Comparison of ENCODE assay signal across 13 cellular contexts in the genomic region with DNA sequence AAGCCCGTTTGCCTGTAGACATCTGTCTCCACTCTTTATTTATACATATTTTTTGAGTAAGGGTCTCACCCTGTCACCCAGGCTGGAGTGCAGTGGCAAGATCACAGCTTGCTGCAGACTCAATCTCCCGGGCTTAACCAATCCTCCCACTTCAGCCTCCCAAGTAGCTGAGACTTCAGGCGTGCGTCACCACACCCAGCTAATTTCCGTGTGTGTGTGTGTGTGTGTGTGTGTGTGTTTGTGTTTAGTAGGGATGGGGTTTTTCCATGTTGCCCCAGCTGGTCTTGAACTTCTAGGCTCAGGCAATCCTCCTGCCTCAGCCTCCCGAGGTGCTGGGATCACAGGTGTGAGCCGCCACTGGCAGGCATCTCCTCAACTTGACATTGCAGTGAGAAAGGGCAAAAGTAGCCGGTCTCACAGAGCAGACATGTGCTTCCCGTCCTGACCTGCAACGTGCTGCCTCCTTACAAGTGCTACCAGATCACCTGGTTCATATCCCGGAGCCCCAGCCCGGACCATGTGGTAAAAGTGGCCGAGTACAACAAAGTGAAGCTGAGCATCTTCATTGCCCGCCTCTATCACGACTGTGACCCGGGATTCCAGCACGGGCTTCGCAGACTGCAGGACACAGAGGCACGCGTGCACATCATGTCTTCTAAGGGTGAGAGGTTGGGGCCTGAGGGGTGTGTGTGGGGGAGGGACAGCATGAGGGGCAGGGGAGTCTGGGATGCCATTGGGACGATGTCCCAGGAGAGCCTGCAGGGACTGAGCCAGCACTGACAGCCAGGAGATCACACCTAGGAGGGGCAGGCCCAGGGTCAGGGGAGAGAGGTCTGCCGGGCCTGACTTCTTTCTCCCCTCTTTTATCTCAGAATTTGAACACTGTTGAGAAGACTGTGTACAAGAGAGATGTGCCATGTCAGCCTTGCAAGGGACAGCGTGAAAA. TPM values are rescaled to one million over a fixed set of nuclear protein-coding genes. Genes with fewer than 3 reads are reported as not detected.
DNase-seq lines count a peak whose midpoint lies in the region; ATAC-seq, FAIRE-seq and TF ChIP-seq lines count a peak whose summit lies in the region.
"Had no signal": no experiment of that assay in that cellular context is flagged by ENCODE, and none has a peak within 500 bp of the region (broad histone marks: within the 10 kb centered on the region; RNA-seq: fewer than 3 reads in every experiment).

No MANE protein-coding gene starts in this region.

- TF ChIP-seq POLR2A in GM12892 (IDR thresholded peaks at IDR 0.05; ENCODE audit: low read depth, low read length), result no peak

- H3K4me1 ChIP-seq in CD4-positive, CD25-positive, alpha-beta regulatory T cell (ENCODE audit: control insufficient read depth, insufficient read depth, low read length, poor library complexity, severe bottlenecking), result peaks cover 68% of the 10 kb centered on the region
- H3K4me1 ChIP-seq in naive thymus-derived CD4-positive, alpha-beta T cell (ENCODE audit: control insufficient read depth in 2 of 2, insufficient read depth in 2 of 2, low read length in 2 of 2), result peaks cover 52 to 92% of the 10 kb centered on the region in 2 donors

- ATAC-seq in CD4-positive, CD25-positive, alpha-beta regulatory T cell (ENCODE audit: low read depth in 2 of 2), result no peak
- no peak for ATAC-seq in activated CD8-positive, alpha-beta T cell treated with anti-CD3 and anti-CD28 coated beads, Interleukin-2, amount 10 ng/mL, durations not matched to agents 7 days and 5 days
- ATAC-seq in naive thymus-derived CD4-positive, alpha-beta T cell, result peak; percentile 13
- ATAC-seq: GM23338 had no signal

- H3K27me3 ChIP-seq in CD4-positive, CD25-positive, alpha-beta regulatory T cell (ENCODE audit: control insufficient read depth, insufficient read depth, low read length), result no peaks in the 10 kb centered on the region
- H3K27me3 ChIP-seq in naive thymus-derived CD4-positive, alpha-beta T cell (ENCODE audit: control insufficient read depth in 2 of 2, insufficient read depth in 2 of 2, low read length in 2 of 2), result no peaks in the 10 kb centered on the region

- peaks cover 4% of the 10 kb centered on the region for H3K36me3 ChIP-seq in CD4-positive, CD25-positive, alpha-beta regulatory T cell (ENCODE audit: control insufficient read depth, insufficient read depth, low read length)
- peaks cover 0 to 7% (median 0%) of the 10 kb centered on the region in 3 experiments for H3K36me3 ChIP-seq in naive thymus-derived CD4-positive, alpha-beta T cell (ENCODE audit: control insufficient read depth in 2 of 3, insufficient read depth in 3 of 3, low read length in 3 of 3)

- H3K9me3 ChIP-seq in CD4-positive, CD25-positive, alpha-beta regulatory T cell (ENCODE audit: control insufficient read depth in 2 of 2, low read length in 2 of 2), result no peaks in the 10 kb centered on the region
- H3K9me3 ChIP-seq in naive thymus-derived CD4-positive, alpha-beta T cell (ENCODE audit: control insufficient read depth in 2 of 3, low read length in 3 of 3), result no peaks in the 10 kb centered on the region

- H3K27ac ChIP-seq in CD4-positive, CD25-positive, alpha-beta regulatory T cell (ENCODE audit: insufficient read depth, low read length, poor library complexity, severe bottlenecking), result peak overlapping the region; percentile 94
- H3K27ac ChIP-seq in naive thymus-derived CD4-positive, alpha-beta T cell (ENCODE audit: low read depth, low read length), result peak overlapping the region; percentile 69

- intact Hi-C loops in naive thymus-derived CD4-positive, alpha-beta T cell (cut with micrococcal nuclease), result loop anchor here (1.0 to 5.0 kb wide), 5 partner anchors 15 to 77 kb away; a partner anchor contains a TSS

- POLR2A ChIA-PET in activated CD8-positive, alpha-beta T cell treated with anti-CD3 and anti-CD28 coated beads, Interleukin-2, amount 10 ng/mL, durations not matched to agents 7 days and 5 days (lab: Charles Lee), result interaction anchor here (1.0 to 1.3 kb wide), 4 partner anchors 8 to 335 kb away, joined by 3 to 6 read pairs (median 3); no protein-coding TSS in a partner anchor
- POLR2A ChIA-PET in naive thymus-derived CD4-positive, alpha-beta T cell (lab: Charles Lee), result interaction anchor here (1.0 to 1.5 kb wide), 4 partner anchors 62 to 82 kb away, joined by 3 to 5 read pairs (median 4); a partner anchor contains a TSS

- CTCF ChIA-PET in activated CD8-positive, alpha-beta T cell treated with anti-CD3 and anti-CD28 coated beads, Interleukin-2, amount 10 ng/mL, durations not matched to agents 7 days and 5 days (lab: Charles Lee), result interaction anchor here (0.6 to 1.7 kb wide), 3 partner anchors 9 to 107 kb away, joined by 3 to 4 read pairs (median 4); no protein-coding TSS in a partner anchor
- CTCF ChIA-PET in naive thymus-derived CD4-positive, alpha-beta T cell (lab: Charles Lee), result interaction anchor here (0.6 to 0.9 kb wide), 3 partner anchors 66 to 519 kb away, joined by 3 read pairs; no protein-coding TSS in a partner anchor

- peaks cover 7% of the 10 kb centered on the region for H3K36me3 Mint-ChIP-seq in CD4-positive, CD25-positive, alpha-beta regulatory T cell
- peaks cover 50% of the 10 kb centered on the region for H3K36me3 Mint-ChIP-seq in activated CD8-positive, alpha-beta T cell treated with anti-CD3 and anti-CD28 coated beads, Interleukin-2, amount 10 ng/mL, durations not matched to agents 7 days and 5 days (ENCODE audit: low read depth)
- peaks cover 0 to 7% (median 6%) of the 10 kb centered on the region in 5 donors for H3K36me3 Mint-ChIP-seq in naive thymus-derived CD4-positive, alpha-beta T cell
- H3K36me3 Mint-ChIP-seq: brain had no signal

- peak in 1 of 3 donors; percentile 24 for DNase-seq in CD4-positive, CD25-positive, alpha-beta regulatory T cell
- DNase-seq in GM12892 (ENCODE audit: insufficient read length) (no peak), SW 1271 (lab: John Stamatoyannopoulos, UW) (no peak), mesenteric fat pad (ENCODE audit: low spot score) (no peak), HUDEP-2 (lab: John Stamatoyannopoulos, UW; ENCODE audit: unreplicated experiment in 76 of 76) (no peak)
- no peak for DNase-seq in activated CD8-positive, alpha-beta T cell treated with anti-CD3 and anti-CD28 coated beads, Interleukin-2, amount 10 ng/mL, durations not matched to agents 7 days and 5 days
- no peak for DNase-seq in naive thymus-derived CD4-positive, alpha-beta T cell
- DNase-seq: NCI-H2029, NCI-H774, SIG-M5 had no signal

- H3K27me3 Mint-ChIP-seq in CD4-positive, CD25-positive, alpha-beta regulatory T cell, result no peaks in the 10 kb centered on the region
- no peaks in the 10 kb centered on the region for H3K27me3 Mint-ChIP-seq in activated CD8-positive, alpha-beta T cell treated with anti-CD3 and anti-CD28 coated beads, Interleukin-2, amount 10 ng/mL, durations not matched to agents 7 days and 5 days (ENCODE audit: low read depth)
- H3K27me3 Mint-ChIP-seq in naive thymus-derived CD4-positive, alpha-beta T cell, result no peaks in the 10 kb centered on the region

- peak overlapping the region; percentile 65 for H3K4me3 ChIP-seq in CD4-positive, CD25-positive, alpha-beta regulatory T cell (ENCODE audit: low read depth, low read length)
- H3K4me3 ChIP-seq in naive thymus-derived CD4-positive, alpha-beta T cell (ENCODE audit: low read length), result no peak overlapping the region
- H3K4me3 ChIP-seq: GM23338 had no signal

- H3K9me3 Mint-ChIP-seq in CD4-positive, CD25-positive, alpha-beta regulatory T cell, result no peaks in the 10 kb centered on the region
- H3K9me3 Mint-ChIP-seq in activated CD8-positive, alpha-beta T cell treated with anti-CD3 and anti-CD28 coated beads, Interleukin-2, amount 10 ng/mL, durations not matched to agents 7 days and 5 days (ENCODE audit: insufficient read depth), result no peaks in the 10 kb centered on the region
- H3K9me3 Mint-ChIP-seq in naive thymus-derived CD4-positive, alpha-beta T cell, result no peaks in the 10 kb centered on the region
- H3K9me3 Mint-ChIP-seq: GM23338 had no signal

- H3K4me1 Mint-ChIP-seq in CD4-positive, CD25-positive, alpha-beta regulatory T cell, result peaks cover 11 to 85% (median 49%) of the 10 kb centered on the region in 4 donors
- H3K4me1 Mint-ChIP-seq in activated CD8-positive, alpha-beta T cell treated with anti-CD3 and anti-CD28 coated beads, Interleukin-2, amount 10 ng/mL, durations not matched to agents 7 days and 5 days (ENCODE audit: low read depth), result peaks cover 99% of the 10 kb centered on the region
- H3K4me1 Mint-ChIP-seq in naive thymus-derived CD4-positive, alpha-beta T cell, result peaks cover 33 to 90% (median 75%) of the 10 kb centered on the region in 7 donors

- peak overlapping the region; percentile 70 to 92 (median 78) for H3K4me3 Mint-ChIP-seq in CD4-positive, CD25-positive, alpha-beta regulatory T cell
- peak overlapping the region; percentile 74 for H3K4me3 Mint-ChIP-seq in activated CD8-positive, alpha-beta T cell treated with anti-CD3 and anti-CD28 coated beads, Interleukin-2, amount 10 ng/mL, durations not matched to agents 7 days and 5 days
- peak overlapping the region; percentile 63 to 84 (median 72) for H3K4me3 Mint-ChIP-seq in naive thymus-derived CD4-positive, alpha-beta T cell
- H3K4me3 Mint-ChIP-seq: brain, GM23338 had no signal

- H3K27ac Mint-ChIP-seq in CD4-positive, CD25-positive, alpha-beta regulatory T cell, result peak overlapping the region; percentile 94 to 99 (median 96)
- peak overlapping the region; percentile 100 for H3K27ac Mint-ChIP-seq in activated CD8-positive, alpha-beta T cell treated with anti-CD3 and anti-CD28 coated beads, Interleukin-2, amount 10 ng/mL, durations not matched to agents 7 days and 5 days
- peak overlapping the region; percentile 85 to 97 (median 96) for H3K27ac Mint-ChIP-seq in naive thymus-derived CD4-positive, alpha-beta T cell
- H3K27ac Mint-ChIP-seq: brain, GM23338 had no signal

- FAIRE-seq in GM12892 (lab: Jason Lieb, UNC), result peak; percentile 17
- FAIRE-seq: endometrium had no signal

RNA-seq across cellular contexts. Expression of a gene that starts 5.6 kb away (rescaled TPM):
- 4.9 TPM for total RNA-seq in CD4-positive, CD25-positive, alpha-beta regulatory T cell
- 1 to 10 TPM; 1.7 to 7.8 (median 2.2) TPM for polyA plus RNA-seq in CD4-positive, CD25-positive, alpha-beta regulatory T cell
- 15.6 TPM for polyA plus RNA-seq in GM12892 (2012; ENCODE audit: missing spikeins)
- 10 to 100 TPM; 82.8 to 89.7 TPM for total RNA-seq in activated CD8-positive, alpha-beta T cell treated with anti-CD3 and anti-CD28 coated beads, Interleukin-2, amount 10 ng/mL, durations not matched to agents 7 days and 5 days
- 10 to 100 TPM in 1 of 5 experiments, 1 to 10 TPM in 1, under 1 TPM in 2, not detected in 1; 0.29 to 31.3 (median 1.5) TPM for total RNA-seq in naive thymus-derived CD4-positive, alpha-beta T cell
- polyA plus RNA-seq in naive thymus-derived CD4-positive, alpha-beta T cell, result not detected
- not detected for total RNA-seq in mesenteric fat pad
- total RNA-seq: GM23338 had no signal
- polyA plus RNA-seq: GM23338 had no signal

RNA-seq across cellular contexts. Expression of a gene that starts 14.3 kb away (rescaled TPM):
- total RNA-seq in CD4-positive, CD25-positive, alpha-beta regulatory T cell, result 49.0 TPM
- 100 to 1,000 TPM in 1 of 4 donors, 10 to 100 TPM in 3; 51.0 to 105 (median 75.6) TPM for polyA plus RNA-seq in CD4-positive, CD25-positive, alpha-beta regulatory T cell
- polyA plus RNA-seq in GM12892 (2012; ENCODE audit: missing spikeins), result 90.5 TPM
- 100 to 1,000 TPM; 134 to 138 TPM for total RNA-seq in activated CD8-positive, alpha-beta T cell treated with anti-CD3 and anti-CD28 coated beads, Interleukin-2, amount 10 ng/mL, durations not matched to agents 7 days and 5 days
- total RNA-seq in naive thymus-derived CD4-positive, alpha-beta T cell, result 10 to 100 TPM; 18.5 to 93.2 (median 21.0) TPM
- polyA plus RNA-seq in naive thymus-derived CD4-positive, alpha-beta T cell, result 10 to 100 TPM; 22.9 to 32.7 TPM
- total RNA-seq in mesenteric fat pad, result 6.4 TPM

RNA-seq across cellular contexts. Expression of a gene that starts 50.7 kb away (rescaled TPM):
- 17.6 TPM for total RNA-seq in CD4-positive, CD25-positive, alpha-beta regulatory T cell
- polyA plus RNA-seq in CD4-positive, CD25-positive, alpha-beta regulatory T cell, result 10 to 100 TPM in 2 of 4 donors, 1 to 10 TPM in 2; 7.8 to 18.4 (median 10.4) TPM
- polyA plus RNA-seq in GM12892 (2012; ENCODE audit: missing spikeins), result 11.1 TPM
- total RNA-seq in activated CD8-positive, alpha-beta T cell treated with anti-CD3 and anti-CD28 coated beads, Interleukin-2, amount 10 ng/mL, durations not matched to agents 7 days and 5 days, result 10 to 100 TPM; 43.1 to 48.8 TPM
- total RNA-seq in naive thymus-derived CD4-positive, alpha-beta T cell, result 10 to 100 TPM; 12.5 to 40.4 (median 12.7) TPM
- polyA plus RNA-seq in naive thymus-derived CD4-positive, alpha-beta T cell, result 1 to 10 TPM; 4.9 to 9.1 TPM
- total RNA-seq in mesenteric fat pad, result 2.5 TPM
